In genomic region chr9:135701067-135701967, GRCh38 we compare ENCODE assay signal across 1 cellular context.
A peak's percentile ranks its signal among the peaks of the same experiment; 100 is the strongest.
TF ChIP-seq lines count a peak whose summit lies in the region.

No MANE protein-coding gene starts in this region.

TF ChIP-seq in IMR-90, 13 proteins besides CTCF, POLR2A, EP300 and RAD21:
- no peak for TF ChIP-seq RCOR1 (IDR thresholded peaks at IDR 0.05; ENCODE audit: insufficient replicate concordance, low read length)
- TF ChIP-seq BHLHE40 (IDR thresholded peaks at IDR 0.05; ENCODE audit: low read depth, low read length) = peak; percentile 56; the same call in 1 of the 2 replicates
TF ChIP-seq in IMR-90: peak in this region for 1.
